1 cellular context compared by ENCODE assay signal in genomic region chr7:156014201-156014600, GRCh38.
TF ChIP-seq lines count a peak whose summit lies in the region.

No MANE protein-coding gene starts in this region.

TF ChIP-seq in GM23338, 12 proteins besides CTCF, POLR2A, EP300 and RAD21 (continued from another document):
- TF ChIP-seq ZNF462 (CRISPR knock-in tag; IDR thresholded peaks at IDR 0.05) (no peak), CREB1 (CRISPR knock-in tag; IDR thresholded peaks at IDR 0.05; ENCODE audit: low read depth) (no peak), ZNF114 (CRISPR knock-in tag; IDR thresholded peaks at IDR 0.05) (no peak), EZH2phosphoT487 (IDR thresholded peaks at IDR 0.05; ENCODE audit: unreplicated experiment) (no peak), EZH2 (IDR thresholded peaks at IDR 0.05; ENCODE audit: low read depth, unreplicated experiment) (no peak), ETS1 (IDR thresholded peaks at IDR 0.05) (no peak), REST (IDR thresholded peaks at IDR 0.05; ENCODE audit: unreplicated experiment) (no peak), ZNF331 (CRISPR knock-in tag; IDR thresholded peaks at IDR 0.05; ENCODE audit: low read depth) (no peak)
TF ChIP-seq in GM23338: peak in this region for 0.
